8 cellular contexts compared by ENCODE assay signal in the genomic region with DNA sequence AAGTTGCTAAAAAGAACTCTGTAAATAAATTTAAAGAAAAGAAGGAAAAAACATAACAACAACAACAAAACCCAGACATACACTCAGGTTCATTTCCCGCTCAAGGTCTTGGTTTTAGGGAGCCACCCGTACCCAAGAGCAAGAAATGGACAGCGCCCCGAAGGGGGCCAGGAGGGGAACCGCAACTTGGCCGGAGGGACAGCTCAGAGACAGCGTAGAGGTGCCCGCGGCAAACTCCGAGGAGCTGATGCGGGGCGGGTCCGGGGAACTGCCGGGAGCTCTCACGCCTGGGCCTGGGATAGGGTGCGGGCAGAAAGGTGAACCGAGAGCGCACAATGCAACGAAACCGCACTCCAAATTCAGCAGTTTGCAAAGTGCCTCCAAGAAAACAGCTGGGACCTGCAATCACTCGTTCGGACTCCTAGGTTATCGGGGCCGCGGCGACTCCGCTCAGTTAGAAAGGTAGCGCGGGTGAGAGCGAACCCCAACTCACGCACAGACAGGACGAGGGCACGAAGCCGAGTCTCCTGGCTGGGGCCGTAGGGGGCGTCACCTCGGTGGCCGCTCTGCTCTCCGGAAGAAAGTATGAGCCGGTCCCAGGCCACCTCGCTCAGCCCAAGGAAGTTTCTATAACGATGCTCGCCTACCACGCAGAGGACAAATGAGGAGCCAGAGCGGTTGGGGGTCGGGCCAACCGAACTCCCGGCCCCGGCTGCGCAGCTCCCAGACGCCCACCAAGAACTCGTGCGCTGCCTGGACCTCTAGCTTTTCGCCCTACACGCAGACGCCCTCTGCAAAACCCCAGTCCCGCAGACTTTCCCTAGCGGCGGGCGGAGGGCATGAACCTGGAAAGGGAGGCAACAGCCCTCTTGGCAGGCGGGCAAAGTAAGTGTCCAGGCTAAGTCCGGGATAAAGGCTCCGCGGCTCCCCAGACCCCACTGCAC. TPM values are rescaled to one million over a fixed set of nuclear protein-coding genes. Genes with fewer than 3 reads are reported as not detected.
DNase-seq lines count a peak whose midpoint lies in the region; ATAC-seq and TF ChIP-seq lines count a peak whose summit lies in the region.

No MANE protein-coding gene starts in this region.

- no peaks in the 10 kb centered on the region for H3K36me3 ChIP-seq in PC-3 (ENCODE audit: low read depth, low read length)

- no peaks in the 10 kb centered on the region for H3K9me3 ChIP-seq in PC-3 (ENCODE audit: low read length)

- H3K27ac ChIP-seq in RWPE1 (no peak overlapping the region), PC-3 (ENCODE audit: low read length) (no peak overlapping the region)

- H3F3A ChIP-seq in PC-3 (ENCODE audit: low read length, unreplicated experiment), result no peaks in the 10 kb centered on the region

- intact Hi-C loops in PC-3 (cut with micrococcal nuclease), result no loop called here

- H3K27me3 ChIP-seq in PC-3 (ENCODE audit: low read length), result peaks cover 28% of the 10 kb centered on the region

- no peak overlapping the region for H3K9ac ChIP-seq in PC-3 (ENCODE audit: low read length)

- no peaks in the 10 kb centered on the region for H3K9me2 ChIP-seq in PC-3 (replicated peaks; ENCODE audit: low read length)

- TF ChIP-seq CTCF in GM12865 (IDR thresholded peaks at IDR 0.05; ENCODE audit: insufficient read depth, low read depth, low read length, missing control alignments) (peak; percentile 8), RWPE1 (conservative IDR thresholded peaks at IDR 0.05; ENCODE audit: low read depth) (no peak), cardiac fibroblast (IDR thresholded peaks at IDR 0.05; ENCODE audit: low read depth, low read length) (peak; percentile 44), PC-3 (conservative IDR thresholded peaks at IDR 0.05; ENCODE audit: low read depth, low read length) (no peak)

- H2AFZ ChIP-seq in PC-3 (ENCODE audit: low read length), result no peak overlapping the region

- H3K4me3 ChIP-seq in GM12865 (ENCODE audit: low read depth, low read length), result no peak overlapping the region
- peak overlapping the region; percentile 26 to 32 for H3K4me3 ChIP-seq in cardiac fibroblast (replicated peaks in 1 of 2; ENCODE audit: low read depth in 2 of 2, low read length in 2 of 2)
- H3K4me3 ChIP-seq in PC-3 (ENCODE audit: low read length), result no peak overlapping the region

- H3K79me2 ChIP-seq in PC-3 (ENCODE audit: low read length), result no peaks in the 10 kb centered on the region

- H3K4me1 ChIP-seq in PC-3 (ENCODE audit: insufficient read depth, low read length), result no peaks in the 10 kb centered on the region

- ATAC-seq in GM19023 (IDR thresholded peaks at IDR 0.05; ENCODE audit: unreplicated experiment) (no peak), PC-3 (no peak)

- no peak overlapping the region for H3K4me2 ChIP-seq in PC-3 (ENCODE audit: low read length)

- no peak for DNase-seq in GM12865 (ENCODE audit: low read depth)
- peak; percentile 17 for DNase-seq in RWPE1 (ENCODE audit: low spot score)
- DNase-seq in cardiac fibroblast (ENCODE audit: low read depth in 2 of 2), result peak; percentile 28 to 36
- peak; percentile 50 for DNase-seq in kidney tubule cell (ENCODE audit: low spot score)
- peak; percentile 20 for DNase-seq in stimulated activated CD4-positive, alpha-beta T cell treated with anti-CD3 and anti-CD28 coated beads, Interleukin-1b, Interleukin-23, amount 100 ng/mL, for 48 hours
- no peak for DNase-seq in PC-3
- no peak for DNase-seq in NCI-H774 (lab: John Stamatoyannopoulos, UW)

- BruUV-seq in PC-3 (replicated peaks; lab: Mats Ljungman, UMichigan), result no TSS peak

- H4K20me1 ChIP-seq in PC-3 (ENCODE audit: low read length), result no peaks in the 10 kb centered on the region

- CTCF ChIA-PET in RWPE1 (lab: Yijun Ruan, JAX) (interaction anchor here (0.7 to 1.4 kb wide), 3 partner anchors 16 to 459 kb away, joined by 3 to 4 read pairs (median 3); no protein-coding TSS in a partner anchor), PC-3 (lab: Charles Lee) (no interaction called here)

- POLR2A ChIA-PET in RWPE1 (lab: Yijun Ruan, JAX; ENCODE audit: low non-redundant PET), result no interaction called here
- POLR2A ChIA-PET in PC-3 (lab: Charles Lee; ENCODE audit: unreplicated experiment), result no interaction called here

RNA-seq across cellular contexts. Expression of a gene that starts 1.4 kb away (rescaled TPM):
- 0.04 TPM in 1 of 2 replicates, not detected in the other for total RNA-seq in PC-3 (2014; rRNA removed)

Comparison
In these comparisons a context has a peak if more than half of its experiments do, and no peak if none do; other contexts are left out.
1. DNase-seq: peak in RWPE1 (single experiment), cardiac fibroblast (2 of 2), kidney tubule cell (single experiment) and stimulated activated CD4-positive, alpha-beta T cell treated with anti-CD3 and anti-CD28 coated beads, Interleukin-1b, Interleukin-23, amount 100 ng/mL, for 48 hours (single experiment); none in GM12865 (single experiment), PC-3 (single experiment) and NCI-H774 (single experiment).
2. H3K4me3 ChIP-seq: peak in cardiac fibroblast (2 of 2); none in GM12865 (single experiment) and PC-3 (single experiment).
3. CTCF ChIP-seq: peak in GM12865 (single experiment) and cardiac fibroblast (single experiment); none in RWPE1 (single experiment) and PC-3 (single experiment).